10 cellular contexts compared by ENCODE assay signal in genomic region chr17:10117581-10118001, GRCh38.
DNase-seq lines count a peak whose midpoint lies in the region; ATAC-seq and TF ChIP-seq lines count a peak whose summit lies in the region.
"Had no signal": no experiment of that assay in that cellular context is flagged by ENCODE, and none has a peak within 500 bp of the region (broad histone marks: within the 10 kb centered on the region; RNA-seq: fewer than 3 reads in every experiment).

No MANE protein-coding gene starts in this region.

- no peak for ATAC-seq in HCT116
- peak; percentile 23 for ATAC-seq in naive thymus-derived CD4-positive, alpha-beta T cell
- ATAC-seq in left colon = no peak

- H3K4me1 ChIP-seq in HCT116 (ENCODE audit: control insufficient read depth in 1 of 2, insufficient read depth in 2 of 2, low read length in 2 of 2) = peaks cover 63 to 79% of the 10 kb centered on the region in 2 experiments
- H3K4me1 ChIP-seq in naive thymus-derived CD4-positive, alpha-beta T cell (ENCODE audit: control insufficient read depth in 2 of 2, insufficient read depth in 2 of 2, low read length in 2 of 2) = peaks cover 9 to 90% of the 10 kb centered on the region in 2 donors

- CTCF ChIA-PET in HCT116 (lab: Charles Lee) = no interaction called here
- CTCF ChIA-PET in naive thymus-derived CD4-positive, alpha-beta T cell (lab: Charles Lee) = no interaction called here

- H3K4me2 ChIP-seq in HCT116 (ENCODE audit: low read length) = peak overlapping the region; percentile 67

- no peak overlapping the region for H3K9ac ChIP-seq in HCT116 (ENCODE audit: low read length)

- peaks cover 0 to 42% (median 10%) of the 10 kb centered on the region in 5 donors for H3K27me3 Mint-ChIP-seq in naive thymus-derived CD4-positive, alpha-beta T cell

- intact Hi-C loops in HCT116 (cut with micrococcal nuclease) = no loop called here
- intact Hi-C loops in naive thymus-derived CD4-positive, alpha-beta T cell (cut with micrococcal nuclease) = no loop called here
- intact Hi-C loops in left colon (cut with DNase I, micrococcal nuclease) = no loop called here

- no peaks in the 10 kb centered on the region for H3K79me2 ChIP-seq in HCT116 (ENCODE audit: insufficient read depth, low read length)

- no peak overlapping the region for H3K4me3 ChIP-seq in HCT116 (replicated peaks in 1 of 2; ENCODE audit: low read depth in 1 of 2, low read length in 2 of 2)
- H3K4me3 ChIP-seq in naive thymus-derived CD4-positive, alpha-beta T cell (ENCODE audit: low read length) = no peak overlapping the region
- H3K4me3 ChIP-seq: tibial artery had no signal

- no peaks in the 10 kb centered on the region for H3K36me3 ChIP-seq in HCT116 (ENCODE audit: control insufficient read depth in 1 of 2, insufficient read depth in 2 of 2, low read length in 2 of 2)
- H3K36me3 ChIP-seq in naive thymus-derived CD4-positive, alpha-beta T cell (ENCODE audit: control insufficient read depth in 2 of 3, insufficient read depth in 3 of 3, low read length in 3 of 3) = no peaks in the 10 kb centered on the region
- H3K36me3 ChIP-seq: tibial artery had no signal

- H3K9me3 ChIP-seq in HCT116 (ENCODE audit: control insufficient read depth in 1 of 2, insufficient read depth in 1 of 2, low read depth in 1 of 2, low read length in 2 of 2) = no peaks in the 10 kb centered on the region
- no peaks in the 10 kb centered on the region for H3K9me3 ChIP-seq in naive thymus-derived CD4-positive, alpha-beta T cell (ENCODE audit: control insufficient read depth in 2 of 3, low read length in 3 of 3)
- H3K9me3 ChIP-seq: tibial artery had no signal

- POLR2A ChIA-PET in HCT116 (lab: Charles Lee) = no interaction called here
- POLR2A ChIA-PET in naive thymus-derived CD4-positive, alpha-beta T cell (lab: Charles Lee) = no interaction called here

- H4K20me1 ChIP-seq in HCT116 (ENCODE audit: insufficient read depth) = no peaks in the 10 kb centered on the region

- H3K9me2 ChIP-seq in HCT116 (ENCODE audit: insufficient read depth) = no peaks in the 10 kb centered on the region

- peaks cover 0 to 3% (median 0%) of the 10 kb centered on the region in 11 donors for H3K9me3 Mint-ChIP-seq in naive thymus-derived CD4-positive, alpha-beta T cell

- no peak for TF ChIP-seq RAD21 in HCT116 (IDR thresholded peaks at IDR 0.05; ENCODE audit: low read depth)

- H3K27ac ChIP-seq in HCT116 (ENCODE audit: low read depth, low read length) = peak overlapping the region; percentile 40; the same call in 1 of the 2 replicates
- H3K27ac ChIP-seq in naive thymus-derived CD4-positive, alpha-beta T cell (ENCODE audit: low read depth, low read length) = no peak overlapping the region
- H3K27ac ChIP-seq: tibial artery had no signal

- H3K4me3 Mint-ChIP-seq in naive thymus-derived CD4-positive, alpha-beta T cell = peak overlapping the region in 1 of 10 donors; percentile 3

- H3K27me3 ChIP-seq in HCT116 (ENCODE audit: insufficient read depth, low read length) = no peaks in the 10 kb centered on the region
- H3K27me3 ChIP-seq in naive thymus-derived CD4-positive, alpha-beta T cell (ENCODE audit: control insufficient read depth in 2 of 2, insufficient read depth in 2 of 2, low read length in 2 of 2) = no peaks in the 10 kb centered on the region
- H3K27me3 ChIP-seq: tibial artery had no signal

- TF ChIP-seq POLR2A in HCT116 (IDR thresholded peaks at IDR 0.05; ENCODE audit: borderline replicate concordance, extremely low read depth, insufficient read depth, insufficient read length) (no peak), erythroblast (IDR thresholded peaks at IDR 0.05; ENCODE audit: low read length) (no peak)

- H2AFZ ChIP-seq in HCT116 (ENCODE audit: low read depth, low read length, poor library complexity, severe bottlenecking) = no peak overlapping the region

- no TSS peak for BruUV-seq in HCT116 (replicated peaks; lab: Mats Ljungman, UMichigan)

- no peaks in the 10 kb centered on the region for H3K36me3 Mint-ChIP-seq in naive thymus-derived CD4-positive, alpha-beta T cell

- peak in 9 of 14 donors; percentile 13 to 57 (median 41) for DNase-seq in C1 segment of cervical spinal cord (lab: John Stamatoyannopoulos, UW)
- no peak for DNase-seq in HCT116 (ENCODE audit: low read depth, low spot score)
- peak in 39 of 58 donors; percentile 8 to 80 (median 46) for DNase-seq in anterior cingulate cortex (lab: John Stamatoyannopoulos, UW)
- no peak for DNase-seq in naive thymus-derived CD4-positive, alpha-beta T cell
- no peak for DNase-seq in left colon
- DNase-seq in SW480 (ENCODE audit: low spot score) = no peak
- DNase-seq in erythroblast (lab: John Stamatoyannopoulos, UW) = no peak
- no peak for DNase-seq in COLO829 (ENCODE audit: low spot score)
- DNase-seq: small intestine had no signal

- H3K27ac Mint-ChIP-seq in naive thymus-derived CD4-positive, alpha-beta T cell = peak overlapping the region in 1 of 9 donors; percentile 39

- RAD21 ChIA-PET in HCT116 (lab: Charles Lee; ENCODE audit: low non-redundant PET in 1 of 2, low total read pairs in 2 of 2, uncharacterized antibody in 2 of 2, unreplicated experiment in 2 of 2) = no interaction called here

- H3K4me1 Mint-ChIP-seq in naive thymus-derived CD4-positive, alpha-beta T cell = peaks cover 9 to 92% (median 48%) of the 10 kb centered on the region in 7 donors

- TF ChIP-seq CTCF in HCT116 (IDR thresholded peaks at IDR 0.05 in 2 of 3, conservative IDR thresholded peaks at IDR 0.05 in 1 of 3; ENCODE audit: borderline replicate concordance in 1 of 3, insufficient read depth in 1 of 3, low read depth in 2 of 3, low read length in 2 of 3) = no peak

TF ChIP-seq in HCT116, 20 proteins besides CTCF, POLR2A, EP300 and RAD21 (continues in another document):
- no peak for TF ChIP-seq POLR2AphosphoS5 (IDR thresholded peaks at IDR 0.05; ENCODE audit: low read depth, low read length)
- no peak for TF ChIP-seq CEBPB (IDR thresholded peaks at IDR 0.05; ENCODE audit: low read depth)
- TF ChIP-seq MAX (IDR thresholded peaks at IDR 0.05) = no peak
- TF ChIP-seq CBX3 (IDR thresholded peaks at IDR 0.05; ENCODE audit: low read depth) = no peak
- TF ChIP-seq EZH2phosphoT487 (IDR thresholded peaks at IDR 0.05; ENCODE audit: borderline replicate concordance) = no peak
- TF ChIP-seq SP1 (IDR thresholded peaks at IDR 0.05; ENCODE audit: low read depth) = no peak
- TF ChIP-seq ATF3 (IDR thresholded peaks at IDR 0.05) = no peak
- no peak for TF ChIP-seq ZFX (IDR thresholded peaks at IDR 0.05)
- TF ChIP-seq FOSL1 (IDR thresholded peaks at IDR 0.05; ENCODE audit: low read depth) = no peak
- no peak for TF ChIP-seq ELF1 (IDR thresholded peaks at IDR 0.05; ENCODE audit: borderline replicate concordance, low read depth)
- no peak for TF ChIP-seq ZNF274 (IDR thresholded peaks at IDR 0.05; ENCODE audit: low read depth, low read length)
- TF ChIP-seq ZBTB33 (IDR thresholded peaks at IDR 0.05; ENCODE audit: extremely low read depth, insufficient replicate concordance, low read length) = no peak
- TF ChIP-seq EZH2 (IDR thresholded peaks at IDR 0.05) = no peak
- no peak for TF ChIP-seq YY1 (IDR thresholded peaks at IDR 0.05; ENCODE audit: extremely low read depth, insufficient replicate concordance, low read depth, low read length)
- TF ChIP-seq EGR1 (IDR thresholded peaks at IDR 0.05; ENCODE audit: low read depth) = no peak
- TF ChIP-seq SIN3A (IDR thresholded peaks at IDR 0.05; ENCODE audit: low read depth) = no peak
- TF ChIP-seq JUND (IDR thresholded peaks at IDR 0.05) = no peak

Comparison
In these comparisons a context has a peak if more than half of its experiments do, and no peak if none do; other contexts are left out.
1. DNase-seq: peak in C1 segment of cervical spinal cord (9 of 14) and anterior cingulate cortex (39 of 58); none in HCT116 (single experiment), naive thymus-derived CD4-positive, alpha-beta T cell (0 of 9), left colon (0 of 2), SW480 (single experiment), erythroblast (0 of 2) and COLO829 (single experiment).